8 cellular contexts compared by ENCODE assay signal in the genomic region with DNA sequence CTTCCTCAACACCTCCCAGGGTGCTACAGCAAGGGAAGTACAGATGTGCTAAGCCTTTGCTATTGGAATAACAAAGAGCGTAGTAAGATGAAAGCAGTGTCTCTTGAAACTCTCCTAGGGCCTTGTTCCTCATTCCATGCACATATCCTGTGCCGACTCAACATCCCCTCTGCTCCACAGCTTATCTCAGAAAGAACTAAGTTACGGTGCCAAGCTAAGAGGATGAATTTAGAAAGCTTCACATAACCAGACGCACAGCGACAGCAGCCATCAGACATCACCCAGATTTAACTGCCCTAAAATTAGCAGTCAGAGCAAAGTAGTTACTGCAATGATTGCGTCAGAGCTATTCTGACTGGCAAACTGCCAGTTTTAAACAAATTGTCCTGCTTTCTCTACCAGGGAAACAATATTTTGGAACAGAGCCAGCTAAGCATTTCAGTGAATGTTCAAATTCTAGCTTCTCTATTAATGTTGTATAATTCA. TPM values are rescaled to one million over a fixed set of nuclear protein-coding genes. Genes with fewer than 3 reads are reported as not detected.
A peak's percentile ranks its signal among the peaks of the same experiment; 100 is the strongest.
DNase-seq lines count a peak whose midpoint lies in the region; ATAC-seq and TF ChIP-seq lines count a peak whose summit lies in the region.

No MANE protein-coding gene starts in this region.

- H3K27me3 ChIP-seq in left lung = no peaks in the 10 kb centered on the region

- H3K36me3 Mint-ChIP-seq in type B pancreatic cell = peaks cover 5% of the 10 kb centered on the region

- H3K9me3 ChIP-seq in left lung = no peaks in the 10 kb centered on the region

- no peak overlapping the region for H3K4me3 ChIP-seq in left lung

- peak overlapping the region; percentile 64 for H3K27ac Mint-ChIP-seq in type B pancreatic cell

- H3K27ac ChIP-seq in left lung = peak overlapping the region; percentile 73 to 89

- H3K27me3 Mint-ChIP-seq in type B pancreatic cell = no peaks in the 10 kb centered on the region

- intact Hi-C loops in left lung (cut with DNase I) = no loop called here

- no peaks in the 10 kb centered on the region for H3K9me3 Mint-ChIP-seq in type B pancreatic cell

- no peaks in the 10 kb centered on the region for H3K36me3 ChIP-seq in left lung

- TF ChIP-seq CTCF in left lung (IDR thresholded peaks at IDR 0.05) (no peak), type B pancreatic cell (conservative IDR thresholded peaks at IDR 0.05) (no peak)

- peak overlapping the region; percentile 63 for H3K4me3 Mint-ChIP-seq in type B pancreatic cell

- peaks cover 44% of the 10 kb centered on the region for H3K4me1 Mint-ChIP-seq in type B pancreatic cell (ENCODE audit: unreplicated experiment)

- DNase-seq in GM04504 (ENCODE audit: low read depth) (peak; percentile 38), NCI-H345 treated with DMSO at 0.1 percent for 48 hours (lab: John Stamatoyannopoulos, UW; ENCODE audit: unreplicated experiment) (peak; percentile 93), cerebellum (ENCODE audit: low spot score) (peak; percentile 18), left lung (no peak), type B pancreatic cell (ENCODE audit: extremely low spot score, unreplicated experiment) (no peak), amniotic stem cell (lab: John Stamatoyannopoulos, UW) (no peak)

- ATAC-seq in left lung (peak; percentile 74), HG03565 (IDR thresholded peaks at IDR 0.05; ENCODE audit: unreplicated experiment) (no peak), GM21367 (IDR thresholded peaks at IDR 0.05; ENCODE audit: unreplicated experiment) (no peak)

- peaks cover 25 to 74% of the 10 kb centered on the region in 2 donors for H3K4me1 ChIP-seq in left lung

RNA-seq across cellular contexts. Expression of a gene that starts 9.5 kb away (rescaled TPM):
- total RNA-seq in cerebellum (96.5 TPM), left lung (10 to 100 TPM; 19.4 to 28.8 TPM), type B pancreatic cell (ENCODE audit: low replicate concordance) (35.6 and 45.6 TPM in 2 replicates)

Comparison
In these comparisons a context has a peak if more than half of its experiments do, and no peak if none do; other contexts are left out.
1. DNase-seq: peak in GM04504 (single experiment), NCI-H345 treated with DMSO at 0.1 percent for 48 hours (single experiment) and cerebellum (single experiment); none in left lung (0 of 2), type B pancreatic cell (single experiment) and amniotic stem cell (single experiment).